20 cellular contexts compared by ENCODE assay signal in genomic region chr2:231392431-231393148, GRCh38. TPM values are rescaled to one million over a fixed set of nuclear protein-coding genes. Genes with fewer than 3 reads are reported as not detected.
A peak's percentile ranks its signal among the peaks of the same experiment; 100 is the strongest.
DNase-seq lines count a peak whose midpoint lies in the region; ATAC-seq and TF ChIP-seq lines count a peak whose summit lies in the region.
"Had no signal": no experiment of that assay in that cellular context is flagged by ENCODE, and none has a peak within 500 bp of the region (broad histone marks: within the 10 kb centered on the region; RNA-seq: fewer than 3 reads in every experiment).

No MANE protein-coding gene starts in this region.

- no peak for TF ChIP-seq CTCF in HL-60 (IDR thresholded peaks at IDR 0.05; ENCODE audit: insufficient read depth, low read length)
- TF ChIP-seq CTCF in adrenal gland (IDR thresholded peaks at IDR 0.05) = no peak

- H3K9ac ChIP-seq in mucosa of rectum (ENCODE audit: low read depth in 1 of 2, low read length in 2 of 2) = no peak overlapping the region

- peak; percentile 1 for DNase-seq in ELF-1 (ENCODE audit: low read depth, low spot score)
- DNase-seq in HL-60 (ENCODE audit: low read depth in 1 of 2, low spot score in 1 of 2) = no peak
- no peak for DNase-seq in adrenal gland
- DNase-seq in Kasumi-1 (lab: John Stamatoyannopoulos, UW) = no peak
- DNase-seq: activated CD4-positive, alpha-beta T cell treated with anti-CD3 and anti-CD28 coated beads, Interleukin-2, amount 50 U/mL, for 48 hours; central memory CD4-positive, alpha-beta T cell; COR-L47; EL; kidney glomerular epithelial cell; NCI-H1436; sigmoid colon; stimulated activated CD4-positive, alpha-beta T cell treated with anti-CD3 and anti-CD28 coated beads, Interleukin-1b, Interleukin-23, amount 100 ng/mL, for 48 hours had no signal

- H3K4me1 ChIP-seq in adrenal gland (replicated peaks in 1 of 2) (peaks cover 15 to 17% of the 10 kb centered on the region in 2 donors), mucosa of rectum (ENCODE audit: control insufficient read depth in 2 of 2, insufficient read depth in 2 of 2, low read length in 2 of 2) (peaks cover 21 to 29% of the 10 kb centered on the region in 2 donors)

- intact Hi-C loops in adrenal gland (cut with DNase I) = loop anchor here in 1 of 2 donors (10.0 kb wide), 1 partner anchor 98 kb away; no protein-coding TSS in a partner anchor

- no peaks in the 10 kb centered on the region for H3K36me3 ChIP-seq in adrenal gland (replicated peaks in 1 of 2)
- peaks cover 0 to 2% of the 10 kb centered on the region in 2 donors for H3K36me3 ChIP-seq in mucosa of rectum (ENCODE audit: control insufficient read depth in 2 of 2, insufficient read depth in 2 of 2, low read length in 2 of 2)
- H3K36me3 ChIP-seq: sigmoid colon, vagina had no signal

- H3K9me3 ChIP-seq in adrenal gland (replicated peaks in 1 of 3) (no peaks in the 10 kb centered on the region), mucosa of rectum (ENCODE audit: control insufficient read depth in 2 of 2, low read length in 2 of 2) (no peaks in the 10 kb centered on the region)
- H3K9me3 ChIP-seq: sigmoid colon, vagina had no signal

- ATAC-seq in HG03457 (IDR thresholded peaks at IDR 0.05; ENCODE audit: unreplicated experiment) (no peak), GM19455 (IDR thresholded peaks at IDR 0.05; ENCODE audit: unreplicated experiment) (no peak), HG02678 (IDR thresholded peaks at IDR 0.05; ENCODE audit: unreplicated experiment) (no peak)
- ATAC-seq: HCT116 had no signal

- 91 to 92% (median 91%) methylated on average over 14 of the region's 14 CpGs for WGBS in adrenal gland, 4 donors

- no peak overlapping the region for H3K4me3 ChIP-seq in HL-60 (replicated peaks; ENCODE audit: insufficient read depth, low read length)
- no peak overlapping the region for H3K4me3 ChIP-seq in adrenal gland
- no peak overlapping the region for H3K4me3 ChIP-seq in mucosa of rectum (ENCODE audit: low read length in 2 of 2)
- H3K4me3 ChIP-seq: hepatocyte, sigmoid colon, vagina had no signal

- peak overlapping the region; percentile 96 for H3K27ac ChIP-seq in HL-60 (replicated peaks)
- peak overlapping the region in 3 of 5 donors; percentile 2 to 56 (median 40) for H3K27ac ChIP-seq in adrenal gland
- peak overlapping the region; percentile 14 to 48 for H3K27ac ChIP-seq in mucosa of rectum (ENCODE audit: low read depth in 2 of 2, low read length in 2 of 2)
- H3K27ac ChIP-seq: hepatocyte, RWPE1, sigmoid colon, vagina had no signal

- no peak for TF ChIP-seq POLR2A in adrenal gland (IDR thresholded peaks at IDR 0.05)

- H3K27me3 ChIP-seq in HL-60 (ENCODE audit: insufficient read depth, poor library complexity, severe bottlenecking) (no peaks in the 10 kb centered on the region), adrenal gland (no peaks in the 10 kb centered on the region), mucosa of rectum (ENCODE audit: control insufficient read depth in 2 of 2, insufficient read depth in 2 of 2, low read length in 2 of 2) (peaks cover 5 to 7% of the 10 kb centered on the region in 2 donors)

RNA-seq across cellular contexts. Expression of gene B3GNT7, which starts 2.9 kb away (rescaled TPM):
- total RNA-seq in adrenal gland = 10 to 100 TPM; 36.6 to 71.6 (median 50.9) TPM
- polyA plus RNA-seq in adrenal gland = 10 to 100 TPM in 2 of 3 donors, 1 to 10 TPM in 1; 3.1 to 12.6 (median 11.6) TPM

Comparison
In these comparisons a context has a peak if more than half of its experiments do, and no peak if none do; other contexts are left out.
1. H3K27ac ChIP-seq: peak in every context shown above with its lines; median percentile 96 in HL-60; 40 in adrenal gland; 31 in mucosa of rectum.